Comparison of ENCODE assay signal across 8 cellular contexts in genomic region chr20:35742741-35743523, GRCh38.
DNase-seq lines count a peak whose midpoint lies in the region; ATAC-seq and FAIRE-seq lines count a peak whose summit lies in the region.

No MANE protein-coding gene starts in this region.

- H3K36me3 Mint-ChIP-seq in stimulated activated memory B cell treated with anti-CD40 and anti-IgM and Interleukin-4, amounts not matched to agents 10 μg/mL and 1 μg/mL and 100 μg/mL, for 72 hours: peaks cover 31% of the 10 kb centered on the region

- FAIRE-seq in GM19239 (lab: Jason Lieb, UNC): peak; percentile 92

- peaks cover 28% of the 10 kb centered on the region for H3K4me1 Mint-ChIP-seq in stimulated activated memory B cell treated with anti-CD40 and anti-IgM and Interleukin-4, amounts not matched to agents 10 μg/mL and 1 μg/mL and 100 μg/mL, for 72 hours

- peak overlapping the region; percentile 99 for H3K4me3 Mint-ChIP-seq in stimulated activated memory B cell treated with anti-CD40 and anti-IgM and Interleukin-4, amounts not matched to agents 10 μg/mL and 1 μg/mL and 100 μg/mL, for 72 hours

- peak overlapping the region; percentile 95 for H3K27ac Mint-ChIP-seq in stimulated activated memory B cell treated with anti-CD40 and anti-IgM and Interleukin-4, amounts not matched to agents 10 μg/mL and 1 μg/mL and 100 μg/mL, for 72 hours

- peak overlapping the region; percentile 99 for H3K27ac ChIP-seq in angular gyrus (ENCODE audit: low read depth, low read length)

- H3K9me3 Mint-ChIP-seq in stimulated activated memory B cell treated with anti-CD40 and anti-IgM and Interleukin-4, amounts not matched to agents 10 μg/mL and 1 μg/mL and 100 μg/mL, for 72 hours: no peaks in the 10 kb centered on the region

- ATAC-seq in stimulated activated memory B cell treated with anti-CD40 and anti-IgM and Interleukin-4, amounts not matched to agents 10 μg/mL and 1 μg/mL and 100 μg/mL, for 72 hours: peak; percentile 56
- no peak for ATAC-seq in HG03025 (IDR thresholded peaks at IDR 0.05; ENCODE audit: low FRiP score, unreplicated experiment)

- no peaks in the 10 kb centered on the region for H3K27me3 Mint-ChIP-seq in stimulated activated memory B cell treated with anti-CD40 and anti-IgM and Interleukin-4, amounts not matched to agents 10 μg/mL and 1 μg/mL and 100 μg/mL, for 72 hours

- DNase-seq in Ammon's horn (ENCODE audit: low spot score) (peak; percentile 10), GM19239 (ENCODE audit: insufficient read length, low spot score) (no peak), NCI-H82 treated with DMSO at 0.1 percent for 48 hours (lab: John Stamatoyannopoulos, UW; ENCODE audit: unreplicated experiment) (peak; percentile 69), iPS-NIHi11 (ENCODE audit: low spot score) (peak; percentile 10)
- DNase-seq in stimulated activated CD4-positive, alpha-beta T cell treated with anti-CD3 and anti-CD28 coated beads, Interleukin-2, amount 100 ng/mL, for 48 hours: no peak

Comparison
In these comparisons a context has a peak if more than half of its experiments do, and no peak if none do; other contexts are left out.
1. DNase-seq: peak in Ammon's horn (single experiment), NCI-H82 treated with DMSO at 0.1 percent for 48 hours (single experiment) and iPS-NIHi11 (single experiment); none in GM19239 (single experiment) and stimulated activated CD4-positive, alpha-beta T cell treated with anti-CD3 and anti-CD28 coated beads, Interleukin-2, amount 100 ng/mL, for 48 hours (0 of 2).